In genomic region chr20:6014017-6014416, GRCh38 we compare ENCODE assay signal across 1 cellular context.
TF ChIP-seq lines count a peak whose summit lies in the region.

No MANE protein-coding gene starts in this region.

TF ChIP-seq in K562, 482 proteins besides CTCF, POLR2A, EP300 and RAD21 (continued from another document):
- TF ChIP-seq PBX2 (CRISPR knock-in tag; IDR thresholded peaks at IDR 0.05; ENCODE audit: low read depth) (no peak), PBX2 (tag; conservative IDR thresholded peaks at IDR 0.05; ENCODE audit: low read depth) (peak; percentile 57; the same call in 1 of the 2 replicates), HMBOX1 (IDR thresholded peaks at IDR 0.05) (peak; percentile 70), TCF3 (CRISPR knock-in tag; IDR thresholded peaks at IDR 0.05) (peak; percentile 64), CBX5 (IDR thresholded peaks at IDR 0.05; ENCODE audit: borderline replicate concordance, low read depth) (no peak), CBFA2T3 (IDR thresholded peaks at IDR 0.05) (peak; percentile 53), MEIS2 (IDR thresholded peaks at IDR 0.05; ENCODE audit: partially characterized antibody) (peak; percentile 24), SMARCC2 (IDR thresholded peaks at IDR 0.05; ENCODE audit: low read depth) (no peak), BRD4 (IDR thresholded peaks at IDR 0.05) (no peak), ZNF76 (CRISPR knock-in tag; IDR thresholded peaks at IDR 0.05; ENCODE audit: borderline replicate concordance) (no peak), ADNP (tag; IDR thresholded peaks at IDR 0.05) (no peak), HNRNPLL (IDR thresholded peaks at IDR 0.05; ENCODE audit: low read depth, low read length, poor library complexity, severe bottlenecking) (no peak)
- TF ChIP-seq, protein P1, sequence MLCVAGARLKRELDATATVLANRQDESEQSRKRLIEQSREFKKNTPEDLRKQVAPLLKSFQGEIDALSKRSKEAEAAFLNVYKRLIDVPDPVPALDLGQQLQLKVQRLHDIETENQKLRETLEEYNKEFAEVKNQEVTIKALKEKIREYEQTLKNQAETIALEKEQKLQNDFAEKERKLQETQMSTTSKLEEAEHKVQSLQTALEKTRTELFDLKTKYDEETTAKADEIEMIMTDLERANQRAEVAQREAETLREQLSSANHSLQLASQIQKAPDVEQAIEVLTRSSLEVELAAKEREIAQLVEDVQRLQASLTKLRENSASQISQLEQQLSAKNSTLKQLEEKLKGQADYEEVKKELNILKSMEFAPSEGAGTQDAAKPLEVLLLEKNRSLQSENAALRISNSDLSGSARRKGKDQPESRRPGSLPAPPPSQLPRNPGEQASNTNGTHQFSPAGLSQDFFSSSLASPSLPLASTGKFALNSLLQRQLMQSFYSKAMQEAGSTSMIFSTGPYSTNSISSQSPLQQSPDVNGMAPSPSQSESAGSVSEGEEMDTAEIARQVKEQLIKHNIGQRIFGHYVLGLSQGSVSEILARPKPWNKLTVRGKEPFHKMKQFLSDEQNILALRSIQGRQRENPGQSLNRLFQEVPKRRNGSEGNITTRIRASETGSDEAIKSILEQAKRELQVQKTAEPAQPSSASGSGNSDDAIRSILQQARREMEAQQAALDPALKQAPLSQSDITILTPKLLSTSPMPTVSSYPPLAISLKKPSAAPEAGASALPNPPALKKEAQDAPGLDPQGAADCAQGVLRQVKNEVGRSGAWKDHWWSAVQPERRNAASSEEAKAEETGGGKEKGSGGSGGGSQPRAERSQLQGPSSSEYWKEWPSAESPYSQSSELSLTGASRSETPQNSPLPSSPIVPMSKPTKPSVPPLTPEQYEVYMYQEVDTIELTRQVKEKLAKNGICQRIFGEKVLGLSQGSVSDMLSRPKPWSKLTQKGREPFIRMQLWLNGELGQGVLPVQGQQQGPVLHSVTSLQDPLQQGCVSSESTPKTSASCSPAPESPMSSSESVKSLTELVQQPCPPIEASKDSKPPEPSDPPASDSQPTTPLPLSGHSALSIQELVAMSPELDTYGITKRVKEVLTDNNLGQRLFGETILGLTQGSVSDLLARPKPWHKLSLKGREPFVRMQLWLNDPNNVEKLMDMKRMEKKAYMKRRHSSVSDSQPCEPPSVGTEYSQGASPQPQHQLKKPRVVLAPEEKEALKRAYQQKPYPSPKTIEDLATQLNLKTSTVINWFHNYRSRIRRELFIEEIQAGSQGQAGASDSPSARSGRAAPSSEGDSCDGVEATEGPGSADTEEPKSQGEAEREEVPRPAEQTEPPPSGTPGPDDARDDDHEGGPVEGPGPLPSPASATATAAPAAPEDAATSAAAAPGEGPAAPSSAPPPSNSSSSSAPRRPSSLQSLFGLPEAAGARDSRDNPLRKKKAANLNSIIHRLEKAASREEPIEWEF (CRISPR knock-in tag; IDR thresholded peaks at IDR 0.05), result no peak
